Comparison of ENCODE assay signal across 1 cellular context in genomic region chr12:53727310-53728041, GRCh38.
TF ChIP-seq lines count a peak whose summit lies in the region.

Gene CALCOCO1 (minus strand): TSS chr12:53727452. CDS start chr12:53725242, 2,210 bp downstream.

TF ChIP-seq in HEK293, 187 proteins besides CTCF, POLR2A, EP300 and RAD21 (continued from another document and continues in another):
- TF ChIP-seq ZBTB10 (tag by site-specific recombination; IDR thresholded peaks at IDR 0.05), result peak; percentile 79
- TF ChIP-seq PRDM10 (tag by site-specific recombination; IDR thresholded peaks at IDR 0.05), result peak; percentile 100
- TF ChIP-seq ZNF549 (tag by site-specific recombination; IDR thresholded peaks at IDR 0.05), result no peak
- TF ChIP-seq KLF1 (tag by site-specific recombination; IDR thresholded peaks at IDR 0.05), result peak; percentile 100
- no peak for TF ChIP-seq ZSCAN16 (tag by site-specific recombination; IDR thresholded peaks at IDR 0.05)
- no peak for TF ChIP-seq ZNF830 (tag by site-specific recombination; IDR thresholded peaks at IDR 0.05; ENCODE audit: low read depth)
- TF ChIP-seq ZNF561 (tag by site-specific recombination; IDR thresholded peaks at IDR 0.05; ENCODE audit: borderline replicate concordance), result peak; percentile 44; the same call in 1 of the 2 replicates
- TF ChIP-seq ZBTB17 (tag by site-specific recombination; IDR thresholded peaks at IDR 0.05), result peak; percentile 96
- no peak for TF ChIP-seq ZNF354C (tag by site-specific recombination; IDR thresholded peaks at IDR 0.05; ENCODE audit: borderline replicate concordance, low read depth)
- TF ChIP-seq OSR2 (tag by site-specific recombination; IDR thresholded peaks at IDR 0.05), result 0 out of 2 replicates have a peak, but pooled peaks have one; percentile 14
- peak; percentile 49 for TF ChIP-seq EGR2 (tag by site-specific recombination; IDR thresholded peaks at IDR 0.05; ENCODE audit: low read depth)
- TF ChIP-seq ZNF530 (tag by site-specific recombination; IDR thresholded peaks at IDR 0.05; ENCODE audit: low read depth), result no peak
- TF ChIP-seq PBX3 (CRISPR knock-in tag; IDR thresholded peaks at IDR 0.05), result no peak
- peak; percentile 100 for TF ChIP-seq ZNF341 (tag by site-specific recombination; IDR thresholded peaks at IDR 0.05; ENCODE audit: low read depth)
- peak; percentile 96 for TF ChIP-seq ZXDB (tag by site-specific recombination; IDR thresholded peaks at IDR 0.05)
- no peak for TF ChIP-seq ZNF416 (tag by site-specific recombination; IDR thresholded peaks at IDR 0.05)
- no peak for TF ChIP-seq ZNF426 (tag by site-specific recombination; IDR thresholded peaks at IDR 0.05)
- TF ChIP-seq ZBTB6 (tag by site-specific recombination; IDR thresholded peaks at IDR 0.05), result no peak
- no peak for TF ChIP-seq SCRT1 (tag by site-specific recombination; IDR thresholded peaks at IDR 0.05; ENCODE audit: borderline replicate concordance)
- TF ChIP-seq ZNF658 (tag by site-specific recombination; IDR thresholded peaks at IDR 0.05), result no peak
- no peak for TF ChIP-seq INSM2 (tag by site-specific recombination; IDR thresholded peaks at IDR 0.05)
- TF ChIP-seq ZNF398 (tag by site-specific recombination; IDR thresholded peaks at IDR 0.05), result peak; percentile 57
- no peak for TF ChIP-seq ZFP3 (tag by site-specific recombination; IDR thresholded peaks at IDR 0.05; ENCODE audit: low read depth)
- no peak for TF ChIP-seq ZNF626 (tag by site-specific recombination; IDR thresholded peaks at IDR 0.05)
- peak; percentile 81 for TF ChIP-seq ZFHX2 (tag by site-specific recombination; conservative IDR thresholded peaks at IDR 0.05)
- TF ChIP-seq ZBTB48 (tag by site-specific recombination; IDR thresholded peaks at IDR 0.05), result peak; percentile 99
- TF ChIP-seq ZNF292 (tag by site-specific recombination; IDR thresholded peaks at IDR 0.05; ENCODE audit: borderline replicate concordance, low read depth), result no peak
- peak; percentile 85; the same call in 1 of the 2 replicates for TF ChIP-seq ZNF24 (tag by site-specific recombination; IDR thresholded peaks at IDR 0.05)
- TF ChIP-seq ZBTB20 (tag by site-specific recombination; IDR thresholded peaks at IDR 0.05), result peak; percentile 67; the same call in 1 of the 2 replicates
- TF ChIP-seq ZNF529 (tag by site-specific recombination; IDR thresholded peaks at IDR 0.05; ENCODE audit: insufficient replicate concordance), result no peak
- TF ChIP-seq ZNF664 (tag by site-specific recombination; IDR thresholded peaks at IDR 0.05), result no peak
- peak; percentile 79 for TF ChIP-seq ZBTB44 (tag by site-specific recombination; IDR thresholded peaks at IDR 0.05)
- TF ChIP-seq ZNF704 (tag by site-specific recombination; IDR thresholded peaks at IDR 0.05), result no peak
- no peak for TF ChIP-seq ZNF555 (tag by site-specific recombination; conservative IDR thresholded peaks at IDR 0.05)
- peak; percentile 85 for TF ChIP-seq YY1 (tag by site-specific recombination; IDR thresholded peaks at IDR 0.05)
- TF ChIP-seq ZNF362 (tag by site-specific recombination; IDR thresholded peaks at IDR 0.05), result no peak
